ENCODE assay signal across 2 cellular contexts in genomic region chr9:34072410-34072809, GRCh38.
TF ChIP-seq lines count a peak whose summit lies in the region.

No MANE protein-coding gene starts in this region.

TF ChIP-seq in A549, 52 proteins besides CTCF, POLR2A, EP300 and RAD21:
- TF ChIP-seq E2F6 (IDR thresholded peaks at IDR 0.05; ENCODE audit: borderline replicate concordance, low read depth) (no peak), GATA3 (IDR thresholded peaks at IDR 0.05; ENCODE audit: borderline replicate concordance) (no peak), JUN (IDR thresholded peaks at IDR 0.05) (no peak), RCOR1 (IDR thresholded peaks at IDR 0.05; ENCODE audit: low read depth, low read length) (no peak), ZNF302 (CRISPR knock-in tag; IDR thresholded peaks at IDR 0.05) (no peak), BCL3 (IDR thresholded peaks at IDR 0.05) (no peak), ESRRA (IDR thresholded peaks at IDR 0.05; ENCODE audit: borderline replicate concordance, low read length) (no peak), CHD2 (IDR thresholded peaks at IDR 0.05; ENCODE audit: low read length, partially characterized antibody) (no peak), NFE2L2 (conservative IDR thresholded peaks at IDR 0.05; ENCODE audit: low read length) (no peak), KDM5A (IDR thresholded peaks at IDR 0.05) (no peak)

TF ChIP-seq in H1, 55 proteins besides CTCF, POLR2A, EP300 and RAD21:
- TF ChIP-seq SUZ12 (IDR thresholded peaks at IDR 0.05; ENCODE audit: low read length): no peak
- TF ChIP-seq SP1 (IDR thresholded peaks at IDR 0.05; ENCODE audit: low read depth, low read length): peak; percentile 50; the same call in 1 of the 2 replicates
- peak; percentile 31 for TF ChIP-seq TAF7 (optimal IDR thresholded peaks at IDR 0.05; ENCODE audit: borderline replicate concordance, low read depth, low read length)
- TF ChIP-seq RBBP5 (IDR thresholded peaks at IDR 0.05; ENCODE audit: borderline replicate concordance, low read depth, low read length): no peak
- TF ChIP-seq BRCA1 (IDR thresholded peaks at IDR 0.05; ENCODE audit: low read depth, low read length): no peak
